In genomic region chr5:1633605-1634336, GRCh38 we compare ENCODE assay signal across 8 cellular contexts.
DNase-seq lines count a peak whose midpoint lies in the region; ATAC-seq lines count a peak whose summit lies in the region.

No MANE protein-coding gene starts in this region.

- no peak overlapping the region for H2BK5ac ChIP-seq in mesendoderm (ENCODE audit: low read length)

- H3K79me1 ChIP-seq in mesendoderm (ENCODE audit: low read length) = no peaks in the 10 kb centered on the region

- H2BK15ac ChIP-seq in mesendoderm (replicated peaks; ENCODE audit: low read depth) = no peak overlapping the region

- no peak overlapping the region for H3K23ac ChIP-seq in mesendoderm (ENCODE audit: low read length)

- no peak overlapping the region for H3K4ac ChIP-seq in mesendoderm (ENCODE audit: low read depth, low read length)

- H3K4me3 ChIP-seq in mesendoderm (ENCODE audit: low read length) = peak overlapping the region; percentile 46

- H3K27me3 ChIP-seq in mesendoderm (ENCODE audit: insufficient read depth, low read length, poor library complexity) = no peaks in the 10 kb centered on the region

- no peak overlapping the region for H4K5ac ChIP-seq in mesendoderm (ENCODE audit: low read length)

- peak overlapping the region; percentile 91 for H3K18ac ChIP-seq in mesendoderm (ENCODE audit: low read length)

- H3K27ac Mint-ChIP-seq in effector memory CD8-positive, alpha-beta T cell = peak overlapping the region; percentile 91 to 96

- peak overlapping the region; percentile 78 for H3K9ac ChIP-seq in mesendoderm (ENCODE audit: low read length)

- H3K4me3 Mint-ChIP-seq in effector memory CD8-positive, alpha-beta T cell = peak overlapping the region; percentile 95 to 96

- peaks cover 13 to 16% of the 10 kb centered on the region in 2 donors for H3K4me1 Mint-ChIP-seq in effector memory CD8-positive, alpha-beta T cell (ENCODE audit: low read depth in 2 of 2)

- no peaks in the 10 kb centered on the region for H3K9me3 Mint-ChIP-seq in effector memory CD8-positive, alpha-beta T cell

- peak; percentile 85 for DNase-seq in Ammon's horn (ENCODE audit: low spot score)
- DNase-seq in NCI-H69 (lab: John Stamatoyannopoulos, UW) = peak; percentile 91
- DNase-seq in activated CD8-positive, alpha-beta memory T cell treated with anti-CD3 and anti-CD28 coated beads for 4 hours (ENCODE audit: low read depth in 2 of 2) = peak; percentile 56 to 59
- DNase-seq in effector memory CD8-positive, alpha-beta T cell = peak; percentile 44 to 55 (median 53)
- peak; percentile 94 for DNase-seq in mesendoderm
- DNase-seq in stimulated activated CD8-positive, alpha-beta memory T cell treated with anti-CD3 and anti-CD28 coated beads, Interleukin-12 subunit alpha, Interleukin-12 subunit beta, amount 100 ng/mL, for 4 hours (ENCODE audit: low read depth) = peak; percentile 67

- H3K79me2 ChIP-seq in mesendoderm (ENCODE audit: control insufficient read depth, insufficient read depth, low read length) = no peaks in the 10 kb centered on the region

- peak; percentile 95 for ATAC-seq in GM19035 (IDR thresholded peaks at IDR 0.05; ENCODE audit: unreplicated experiment)
- peak; percentile 92 for ATAC-seq in HG03280 (IDR thresholded peaks at IDR 0.05; ENCODE audit: unreplicated experiment)
- peak; percentile 93 for ATAC-seq in effector memory CD8-positive, alpha-beta T cell (replicated peaks)

- no peak overlapping the region for H2BK120ac ChIP-seq in mesendoderm (ENCODE audit: low read depth, low read length)

- peak overlapping the region; percentile 41 for H4K8ac ChIP-seq in mesendoderm (ENCODE audit: low read depth, low read length)

- peak overlapping the region; percentile 42 for H3K4me2 ChIP-seq in mesendoderm (ENCODE audit: low read length)

- H3K36me3 Mint-ChIP-seq in effector memory CD8-positive, alpha-beta T cell (ENCODE audit: insufficient read depth) = peaks cover 9% of the 10 kb centered on the region

- H3K36me3 ChIP-seq in mesendoderm (ENCODE audit: control insufficient read depth, insufficient read depth, low read length) = no peaks in the 10 kb centered on the region

- no peak overlapping the region for H2AK5ac ChIP-seq in mesendoderm (ENCODE audit: low read length)

- H3K27ac ChIP-seq in mesendoderm (ENCODE audit: low read depth, low read length) = no peak overlapping the region

- no CpG with 5 or more reads among the region's 75 CpGs for WGBS in mesendoderm (ENCODE audit: extremely low coverage, insufficient coverage, low lambda C conversion rate)

- no peaks in the 10 kb centered on the region for H3K27me3 Mint-ChIP-seq in effector memory CD8-positive, alpha-beta T cell

- peak overlapping the region; percentile 88 for H3K56ac ChIP-seq in mesendoderm (ENCODE audit: low read length)

- H3K4me1 ChIP-seq in mesendoderm (ENCODE audit: control insufficient read depth, low read depth, low read length) = no peaks in the 10 kb centered on the region
